Comparison of ENCODE assay signal across 31 cellular contexts in the genomic region with DNA sequence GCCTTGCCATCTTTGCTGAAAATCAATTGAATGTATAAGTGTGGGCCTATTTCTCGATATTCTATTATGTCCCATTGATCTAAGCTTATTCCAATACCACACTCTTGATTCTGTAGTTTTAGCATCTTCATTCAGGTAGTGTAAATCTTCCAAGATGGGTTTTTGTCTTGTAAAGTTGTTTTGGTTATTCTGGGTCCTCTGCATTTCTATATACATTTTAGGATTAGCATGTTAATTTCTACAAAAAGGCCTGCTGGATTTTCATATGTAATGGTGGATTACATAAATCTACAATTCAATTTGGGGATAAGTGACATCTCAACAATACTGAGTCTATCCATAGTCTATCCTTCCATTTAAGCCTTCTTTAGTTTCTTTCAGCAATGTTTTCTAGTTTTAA.
DNase-seq lines count a peak whose midpoint lies in the region; ATAC-seq and TF ChIP-seq lines count a peak whose summit lies in the region.
"Had no signal": no experiment of that assay in that cellular context is flagged by ENCODE, and none has a peak within 500 bp of the region (broad histone marks: within the 10 kb centered on the region; RNA-seq: fewer than 3 reads in every experiment).

No MANE protein-coding gene starts in this region.

- no peaks in the 10 kb centered on the region for H3K9me3 ChIP-seq in mammary epithelial cell (replicated peaks; ENCODE audit: insufficient read depth, low read length)
- H3K9me3 ChIP-seq: A549; BE2C; BLaER1; BLaER1 treated with 17β-estradiol and CSF1 and Interleukin-3, amounts not matched to agents 10 nM and 100 nM; Caco-2 had no signal

- H3K27me3 ChIP-seq in mammary epithelial cell (ENCODE audit: insufficient read depth, low read length) (no peaks in the 10 kb centered on the region), GM23338 (ENCODE audit: insufficient read depth) (no peaks in the 10 kb centered on the region)
- H3K27me3 ChIP-seq: BE2C; BLaER1; BLaER1 treated with 17β-estradiol and CSF1 and Interleukin-3, amounts not matched to agents 10 nM and 100 nM had no signal

- dilution Hi-C loops in mammary epithelial cell (cut with HindIII; ENCODE audit: low sequenced_read_pairs) = no loop called here

- no peak overlapping the region for H3K4me2 ChIP-seq in mammary epithelial cell (ENCODE audit: insufficient read depth, low read depth, low read length)
- 0 out of 2 replicates have a peak overlapping the region, but pooled peaks have one; percentile 61 for H3K4me2 ChIP-seq in GM23338
- H3K4me2 ChIP-seq: A549; BLaER1; BLaER1 treated with 17β-estradiol and CSF1 and Interleukin-3, amounts not matched to agents 10 nM and 100 nM had no signal

- H3K27me3 Mint-ChIP-seq in MCF 10A (ENCODE audit: insufficient read depth, unreplicated experiment) (no peaks in the 10 kb centered on the region), GM23338 (ENCODE audit: insufficient read depth, low read depth, poor library complexity) (no peaks in the 10 kb centered on the region)

- no peak for DNase-seq in mammary epithelial cell
- DNase-seq in MCF 10A (ENCODE audit: unreplicated experiment) = no peak
- no peak for DNase-seq in GM23338 (ENCODE audit: low spot score)
- DNase-seq: 8988T; ACHN; AML-193; BE2C; C1 segment of cervical spinal cord; Caco-2; Calu3; CD4-positive, alpha-beta memory T cell; CD4-positive, alpha-beta T cell; CD4-positive, CD25-positive, alpha-beta regulatory T cell; CD8-positive, alpha-beta memory T cell; CD8-positive, alpha-beta T cell; COR-L47; DMS 273 treated with DMSO at 0.1 percent for 48 hours; DMS153; DMS53; DMS79; DMS79 treated with DMSO at 0.1 percent for 48 hours; DND-41; EL had no signal

- H3K36me3 ChIP-seq in mammary epithelial cell (ENCODE audit: insufficient read depth, low read length) (no peaks in the 10 kb centered on the region), GM23338 (ENCODE audit: insufficient read depth) (no peaks in the 10 kb centered on the region)
- H3K36me3 ChIP-seq: BE2C; BLaER1; BLaER1 treated with 17β-estradiol and CSF1 and Interleukin-3, amounts not matched to agents 10 nM and 100 nM had no signal

- POLR2A ChIA-PET in MCF 10A (lab: Yijun Ruan, JAX) = no interaction called here

- H4K20me1 ChIP-seq in mammary epithelial cell (ENCODE audit: insufficient read depth, low read length) (no peaks in the 10 kb centered on the region), GM23338 (replicated peaks; ENCODE audit: insufficient read depth) (no peaks in the 10 kb centered on the region)
- H4K20me1 ChIP-seq: BLaER1; BLaER1 treated with 17β-estradiol and CSF1 and Interleukin-3, amounts not matched to agents 10 nM and 100 nM had no signal

- H3K4me3 ChIP-seq in mammary epithelial cell (replicated peaks in 1 of 3; ENCODE audit: insufficient read depth in 1 of 3, low read depth in 2 of 3, low read length in 3 of 3) = no peak overlapping the region
- no peak overlapping the region for H3K4me3 ChIP-seq in GM23338
- H3K4me3 ChIP-seq: A549; BLaER1; BLaER1 treated with 17β-estradiol and CSF1 and Interleukin-3, amounts not matched to agents 10 nM and 100 nM had no signal

- in situ Hi-C loops in mammary epithelial cell (cut with MboI; ENCODE audit: low sequenced_read_pairs in 2 of 2) = loop anchor here in 1 of 2 donors (25.0 kb wide), 1 partner anchor 121 kb away; no protein-coding TSS in a partner anchor

- BruUV-seq in mammary epithelial cell (replicated peaks; lab: Mats Ljungman, UMichigan) = no TSS peak
- BruUV-seq in MCF 10A (replicated peaks; lab: Mats Ljungman, UMichigan) = no TSS peak

- intact Hi-C loops in mammary epithelial cell (cut with micrococcal nuclease) = no loop called here
- intact Hi-C loops in MCF 10A (cut with micrococcal nuclease) = no loop called here

- no peak for ATAC-seq in GM23338
- ATAC-seq in GM19467 (IDR thresholded peaks at IDR 0.05; ENCODE audit: unreplicated experiment) = no peak
- ATAC-seq: A549; CD8-positive, alpha-beta T cell had no signal

- H3K4me3 Mint-ChIP-seq in MCF 10A (ENCODE audit: unreplicated experiment) (no peak overlapping the region), GM23338 (no peak overlapping the region)
- H3K4me3 Mint-ChIP-seq: B cell; CD14-positive monocyte; CD4-positive, alpha-beta memory T cell; CD4-positive, alpha-beta T cell; CD4-positive, CD25-positive, alpha-beta regulatory T cell; CD8-positive, alpha-beta memory T cell; CD8-positive, alpha-beta T cell had no signal

- H3K27ac ChIP-seq in mammary epithelial cell (ENCODE audit: insufficient read depth, low read depth, low read length) = no peak overlapping the region
- no peak overlapping the region for H3K27ac ChIP-seq in GM23338 (ENCODE audit: low read depth)
- H3K27ac ChIP-seq: 22Rv1; A549; BLaER1; BLaER1 treated with 17β-estradiol and CSF1 and Interleukin-3, amounts not matched to agents 10 nM and 100 nM; C4-2B had no signal

- H3K79me2 ChIP-seq in mammary epithelial cell (ENCODE audit: insufficient read depth, low read length) (no peaks in the 10 kb centered on the region), GM23338 (replicated peaks; ENCODE audit: insufficient read depth) (no peaks in the 10 kb centered on the region)

- 0% methylated on average over 1 of the region's 1 CpG for WGBS in mammary epithelial cell (ENCODE audit: low coverage, missing lambda C conversion rate)

- CTCF ChIA-PET in mammary epithelial cell (lab: Charles Lee; ENCODE audit: low non-redundant PET) (no interaction called here), MCF 10A (lab: Yijun Ruan, JAX) (interaction anchor here (1.5 to 1.8 kb wide), 2 partner anchors 33 to 35 kb away, joined by 3 to 4 read pairs; no protein-coding TSS in a partner anchor)

- H3F3A ChIP-seq in GM23338 (replicated peaks; ENCODE audit: low read depth) = no peaks in the 10 kb centered on the region

- no peaks in the 10 kb centered on the region for H3K9me2 ChIP-seq in GM23338 (ENCODE audit: insufficient read depth)

- H2AFZ ChIP-seq in mammary epithelial cell (ENCODE audit: low read depth, low read length) = peak overlapping the region; percentile 36
- no peak overlapping the region for H2AFZ ChIP-seq in GM23338

- H3K9ac ChIP-seq in mammary epithelial cell (ENCODE audit: insufficient read depth, low read length) = no peak overlapping the region
- H3K9ac ChIP-seq: BLaER1; BLaER1 treated with 17β-estradiol and CSF1 and Interleukin-3, amounts not matched to agents 10 nM and 100 nM had no signal

- no peak overlapping the region for H3K27ac Mint-ChIP-seq in MCF 10A (ENCODE audit: low read depth, unreplicated experiment)
- no peak overlapping the region for H3K27ac Mint-ChIP-seq in GM23338
- H3K27ac Mint-ChIP-seq: B cell; CD14-positive monocyte; CD4-positive, alpha-beta memory T cell; CD4-positive, alpha-beta T cell; CD4-positive, CD25-positive, alpha-beta regulatory T cell; CD8-positive, alpha-beta memory T cell; CD8-positive, alpha-beta T cell had no signal

- H3K36me3 Mint-ChIP-seq in MCF 10A (ENCODE audit: insufficient read depth, unreplicated experiment) (no peaks in the 10 kb centered on the region), GM23338 (ENCODE audit: low read depth) (no peaks in the 10 kb centered on the region)
- H3K36me3 Mint-ChIP-seq: CD14-positive monocyte; CD4-positive, alpha-beta memory T cell; CD4-positive, CD25-positive, alpha-beta regulatory T cell; CD8-positive, alpha-beta memory T cell; CD8-positive, alpha-beta T cell had no signal

- H3K4me1 Mint-ChIP-seq in MCF 10A (ENCODE audit: insufficient read depth, unreplicated experiment) (peaks cover 12% of the 10 kb centered on the region), GM23338 (peaks cover 11% of the 10 kb centered on the region; the same call in 2 of the 3 replicates)
- H3K4me1 Mint-ChIP-seq: B cell; CD14-positive monocyte; CD4-positive, alpha-beta memory T cell; CD4-positive, CD25-positive, alpha-beta regulatory T cell; CD8-positive, alpha-beta memory T cell had no signal

- H3K4me1 ChIP-seq in mammary epithelial cell (ENCODE audit: insufficient read depth, low read length) (peaks cover 14% of the 10 kb centered on the region), GM23338 (ENCODE audit: insufficient read depth) (peaks cover 12% of the 10 kb centered on the region)
- H3K4me1 ChIP-seq: A549; BE2C; BLaER1; BLaER1 treated with 17β-estradiol and CSF1 and Interleukin-3, amounts not matched to agents 10 nM and 100 nM; Caco-2 had no signal

- H3K9me3 Mint-ChIP-seq in MCF 10A (ENCODE audit: unreplicated experiment) (no peaks in the 10 kb centered on the region), GM23338 (no peaks in the 10 kb centered on the region; the same call in 2 of the 3 replicates)
- H3K9me3 Mint-ChIP-seq: CD4-positive, alpha-beta T cell; CD8-positive, alpha-beta T cell had no signal

- TF ChIP-seq CTCF in mammary epithelial cell (conservative IDR thresholded peaks at IDR 0.05 in 1 of 2, IDR thresholded peaks at IDR 0.05 in 1 of 2; ENCODE audit: extremely low read depth in 1 of 2, insufficient read depth in 1 of 2, low read depth in 1 of 2, low read length in 2 of 2) (no peak), MCF 10A (IDR thresholded peaks at IDR 0.05; ENCODE audit: unreplicated experiment) (no peak), GM23338 (conservative IDR thresholded peaks at IDR 0.05; ENCODE audit: low read depth in 2 of 2) (no peak)

TF ChIP-seq in GM23338, 12 proteins besides CTCF, POLR2A, EP300 and RAD21 (continues in another document):
- TF ChIP-seq EZH2phosphoT487 (IDR thresholded peaks at IDR 0.05; ENCODE audit: unreplicated experiment) (no peak), POLR2AphosphoS5 (IDR thresholded peaks at IDR 0.05; ENCODE audit: low read depth) (no peak), JUNB (IDR thresholded peaks at IDR 0.05; ENCODE audit: unreplicated experiment) (no peak)
